Comparison of ENCODE assay signal across 8 cellular contexts in the genomic region with DNA sequence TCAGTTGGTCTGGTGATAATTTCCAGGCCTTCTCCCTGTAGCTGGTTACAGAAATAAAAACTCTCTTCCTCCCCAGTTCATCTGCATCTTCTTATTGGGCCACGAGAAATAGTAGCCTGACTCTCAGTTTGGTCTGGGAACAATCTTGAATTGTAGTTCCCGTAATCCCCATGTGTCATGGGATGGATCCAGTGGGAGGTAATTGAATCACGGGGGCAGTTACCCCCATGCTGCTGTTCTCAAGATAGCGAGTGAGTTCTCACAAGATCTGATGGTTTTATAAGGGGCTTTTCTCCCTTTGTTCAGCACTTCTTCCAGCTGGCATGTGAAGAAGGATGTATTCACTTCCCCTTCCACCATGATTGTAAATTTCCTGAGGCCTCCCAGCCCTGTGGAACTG. TPM values are rescaled to one million over a fixed set of nuclear protein-coding genes. Genes with fewer than 3 reads are reported as not detected.
DNase-seq lines count a peak whose midpoint lies in the region; ATAC-seq and TF ChIP-seq lines count a peak whose summit lies in the region.
"Not testable (repeated sequence)": the region's sequence is repeated elsewhere in the genome, so short reads cannot be mapped to it uniquely, and the experiment has no call there.
"Had no signal": no experiment of that assay in that cellular context is flagged by ENCODE, and none has a peak within 500 bp of the region (broad histone marks: within the 10 kb centered on the region; RNA-seq: fewer than 3 reads in every experiment).

No MANE protein-coding gene starts in this region.

- intact Hi-C loops in activated CD4-positive, alpha-beta T cell treated with anti-CD3 and anti-CD28 coated beads, Interleukin-2, amount 10 ng/mL, durations not matched to agents 24 days and 14 days (cut with micrococcal nuclease): not testable (repeated sequence)

- peak; percentile 35 for DNase-seq in KBM-7
- DNase-seq in SK-MEL-5 (ENCODE audit: low read depth, low spot score): peak; percentile 80
- DNase-seq in activated CD4-positive, alpha-beta T cell treated with anti-CD3 and anti-CD28 coated beads, Interleukin-2, amount 10 ng/mL, durations not matched to agents 24 days and 14 days; activated CD8-positive, alpha-beta memory T cell treated with anti-CD3 and anti-CD28 coated beads, Interleukin-2, amount 10 ng/mL, durations not matched to agents 7 days and 5 days; activated naive CD4-positive, alpha-beta T cell treated with anti-CD3 and anti-CD28 coated beads, Interleukin-2, amount 10 ng/mL, durations not matched to agents 7 days and 5 days; endothelial cell (ENCODE audit: low spot score); natural killer cell treated with Interleukin-12 subunit alpha and Interleukin-12 subunit beta and Interleukin-15 and Interleukin-18, amount 100 ng/mL, for 72 hours (ENCODE audit: low spot score): not testable (repeated sequence)

- peak overlapping the region; percentile 57 for H3K4me3 Mint-ChIP-seq in activated CD4-positive, alpha-beta T cell treated with anti-CD3 and anti-CD28 coated beads, Interleukin-2, amount 10 ng/mL, durations not matched to agents 24 days and 14 days
- not testable (repeated sequence) for H3K4me3 Mint-ChIP-seq in activated CD8-positive, alpha-beta memory T cell treated with anti-CD3 and anti-CD28 coated beads, Interleukin-2, amount 10 ng/mL, durations not matched to agents 7 days and 5 days; activated naive CD4-positive, alpha-beta T cell treated with anti-CD3 and anti-CD28 coated beads, Interleukin-2, amount 10 ng/mL, durations not matched to agents 7 days and 5 days; endothelial cell (ENCODE audit: unreplicated experiment)
- peak overlapping the region; percentile 4 for H3K4me3 Mint-ChIP-seq in natural killer cell treated with Interleukin-12 subunit alpha and Interleukin-12 subunit beta and Interleukin-15 and Interleukin-18, amount 100 ng/mL, for 72 hours

- not testable (repeated sequence) for H3K27me3 Mint-ChIP-seq in activated CD4-positive, alpha-beta T cell treated with anti-CD3 and anti-CD28 coated beads, Interleukin-2, amount 10 ng/mL, durations not matched to agents 24 days and 14 days; activated CD8-positive, alpha-beta memory T cell treated with anti-CD3 and anti-CD28 coated beads, Interleukin-2, amount 10 ng/mL, durations not matched to agents 7 days and 5 days; activated naive CD4-positive, alpha-beta T cell treated with anti-CD3 and anti-CD28 coated beads, Interleukin-2, amount 10 ng/mL, durations not matched to agents 7 days and 5 days; endothelial cell (ENCODE audit: unreplicated experiment); natural killer cell treated with Interleukin-12 subunit alpha and Interleukin-12 subunit beta and Interleukin-15 and Interleukin-18, amount 100 ng/mL, for 72 hours

- H3K9me3 Mint-ChIP-seq in activated CD4-positive, alpha-beta T cell treated with anti-CD3 and anti-CD28 coated beads, Interleukin-2, amount 10 ng/mL, durations not matched to agents 24 days and 14 days: peaks cover 13% of the 10 kb centered on the region
- H3K9me3 Mint-ChIP-seq in activated CD8-positive, alpha-beta memory T cell treated with anti-CD3 and anti-CD28 coated beads, Interleukin-2, amount 10 ng/mL, durations not matched to agents 7 days and 5 days (ENCODE audit: low read depth); activated naive CD4-positive, alpha-beta T cell treated with anti-CD3 and anti-CD28 coated beads, Interleukin-2, amount 10 ng/mL, durations not matched to agents 7 days and 5 days; endothelial cell (ENCODE audit: unreplicated experiment); natural killer cell treated with Interleukin-12 subunit alpha and Interleukin-12 subunit beta and Interleukin-15 and Interleukin-18, amount 100 ng/mL, for 72 hours: not testable (repeated sequence)

- H3K36me3 Mint-ChIP-seq in activated CD4-positive, alpha-beta T cell treated with anti-CD3 and anti-CD28 coated beads, Interleukin-2, amount 10 ng/mL, durations not matched to agents 24 days and 14 days (ENCODE audit: low read depth): peaks cover 35% of the 10 kb centered on the region
- H3K36me3 Mint-ChIP-seq in activated CD8-positive, alpha-beta memory T cell treated with anti-CD3 and anti-CD28 coated beads, Interleukin-2, amount 10 ng/mL, durations not matched to agents 7 days and 5 days: peaks cover 41% of the 10 kb centered on the region
- H3K36me3 Mint-ChIP-seq in activated naive CD4-positive, alpha-beta T cell treated with anti-CD3 and anti-CD28 coated beads, Interleukin-2, amount 10 ng/mL, durations not matched to agents 7 days and 5 days: peaks cover 13% of the 10 kb centered on the region
- H3K36me3 Mint-ChIP-seq in endothelial cell (ENCODE audit: low read depth, unreplicated experiment): peaks cover 34% of the 10 kb centered on the region
- peaks cover 11% of the 10 kb centered on the region for H3K36me3 Mint-ChIP-seq in natural killer cell treated with Interleukin-12 subunit alpha and Interleukin-12 subunit beta and Interleukin-15 and Interleukin-18, amount 100 ng/mL, for 72 hours

- CTCF ChIA-PET in activated CD8-positive, alpha-beta memory T cell treated with anti-CD3 and anti-CD28 coated beads, Interleukin-2, amount 10 ng/mL, durations not matched to agents 7 days and 5 days (lab: Charles Lee); activated naive CD4-positive, alpha-beta T cell treated with anti-CD3 and anti-CD28 coated beads, Interleukin-2, amount 10 ng/mL, durations not matched to agents 7 days and 5 days (lab: Charles Lee): not testable (repeated sequence)

- in situ Hi-C loops in KBM-7 (cut with MboI; ENCODE audit: low pct_unique_long_range_greater_than_20kb, low sequenced_read_pairs); SK-MEL-5 (cut with HindIII; ENCODE audit: low pct_unique_long_range_greater_than_20kb, low sequenced_read_pairs): not testable (repeated sequence)

- H3K4me1 Mint-ChIP-seq in activated CD4-positive, alpha-beta T cell treated with anti-CD3 and anti-CD28 coated beads, Interleukin-2, amount 10 ng/mL, durations not matched to agents 24 days and 14 days: peaks cover 23% of the 10 kb centered on the region
- peaks cover 31% of the 10 kb centered on the region for H3K4me1 Mint-ChIP-seq in activated CD8-positive, alpha-beta memory T cell treated with anti-CD3 and anti-CD28 coated beads, Interleukin-2, amount 10 ng/mL, durations not matched to agents 7 days and 5 days
- H3K4me1 Mint-ChIP-seq in activated naive CD4-positive, alpha-beta T cell treated with anti-CD3 and anti-CD28 coated beads, Interleukin-2, amount 10 ng/mL, durations not matched to agents 7 days and 5 days: peaks cover 34% of the 10 kb centered on the region
- H3K4me1 Mint-ChIP-seq in endothelial cell (ENCODE audit: unreplicated experiment): peaks cover 11% of the 10 kb centered on the region
- H3K4me1 Mint-ChIP-seq in natural killer cell treated with Interleukin-12 subunit alpha and Interleukin-12 subunit beta and Interleukin-15 and Interleukin-18, amount 100 ng/mL, for 72 hours (ENCODE audit: low read depth in 2 of 2): peaks cover 9 to 20% of the 10 kb centered on the region in 2 donors

- ATAC-seq in activated CD8-positive, alpha-beta memory T cell treated with anti-CD3 and anti-CD28 coated beads, Interleukin-2, amount 10 ng/mL, durations not matched to agents 7 days and 5 days; natural killer cell treated with Interleukin-12 subunit alpha and Interleukin-12 subunit beta and Interleukin-15 and Interleukin-18, amount 100 ng/mL, for 72 hours: not testable (repeated sequence)

- not testable (repeated sequence) for TF ChIP-seq CTCF in endothelial cell (IDR thresholded peaks at IDR 0.05; ENCODE audit: unreplicated experiment)

- peak overlapping the region; percentile 92 for H3K27ac Mint-ChIP-seq in activated CD4-positive, alpha-beta T cell treated with anti-CD3 and anti-CD28 coated beads, Interleukin-2, amount 10 ng/mL, durations not matched to agents 24 days and 14 days
- H3K27ac Mint-ChIP-seq in activated CD8-positive, alpha-beta memory T cell treated with anti-CD3 and anti-CD28 coated beads, Interleukin-2, amount 10 ng/mL, durations not matched to agents 7 days and 5 days: peak overlapping the region; percentile 94
- peak overlapping the region; percentile 72 for H3K27ac Mint-ChIP-seq in activated naive CD4-positive, alpha-beta T cell treated with anti-CD3 and anti-CD28 coated beads, Interleukin-2, amount 10 ng/mL, durations not matched to agents 7 days and 5 days
- H3K27ac Mint-ChIP-seq in endothelial cell (ENCODE audit: unreplicated experiment): peak overlapping the region; percentile 86
- peak overlapping the region in 1 of 2 donors; percentile 89 for H3K27ac Mint-ChIP-seq in natural killer cell treated with Interleukin-12 subunit alpha and Interleukin-12 subunit beta and Interleukin-15 and Interleukin-18, amount 100 ng/mL, for 72 hours

RNA-seq across cellular contexts. Expression of gene TEX30, which starts 7.0 kb away (rescaled TPM):
- 41.9 and 48.4 TPM in 2 replicates for total RNA-seq in SK-MEL-5 (2014; rRNA removed; shearing (Covaris generic))
- polyA plus RNA-seq in SK-MEL-5 (2015; cell fraction: cytosol; rRNA removed): 23.0 and 27.1 TPM in 2 replicates
- 15.5 and 22.7 TPM in 2 replicates for polyA plus RNA-seq in SK-MEL-5 (2015; cell fraction: nucleus; rRNA removed)
- 55.4 and 65.6 TPM in 2 replicates for total RNA-seq in activated CD4-positive, alpha-beta T cell treated with anti-CD3 and anti-CD28 coated beads, Interleukin-2, amount 10 ng/mL, durations not matched to agents 24 days and 14 days
- total RNA-seq in activated CD8-positive, alpha-beta memory T cell treated with anti-CD3 and anti-CD28 coated beads, Interleukin-2, amount 10 ng/mL, durations not matched to agents 7 days and 5 days: 10 to 100 TPM; 32.4 to 69.5 TPM
- 10.5 TPM for total RNA-seq in endothelial cell (ENCODE audit: unreplicated experiment)
- 10 to 100 TPM; 23.3 to 29.1 TPM for total RNA-seq in natural killer cell treated with Interleukin-12 subunit alpha and Interleukin-12 subunit beta and Interleukin-15 and Interleukin-18, amount 100 ng/mL, for 72 hours

RNA-seq across cellular contexts. Expression of gene POGLUT2, which starts 18.1 kb away (rescaled TPM):
- total RNA-seq in SK-MEL-5 (2014; rRNA removed; shearing (Covaris generic)): not detected in 2 replicates
- polyA plus RNA-seq in SK-MEL-5 (2015; cell fraction: cytosol; rRNA removed): not detected in 2 replicates
- polyA plus RNA-seq in SK-MEL-5 (2015; cell fraction: nucleus; rRNA removed): not detected in 2 replicates
- total RNA-seq in activated CD4-positive, alpha-beta T cell treated with anti-CD3 and anti-CD28 coated beads, Interleukin-2, amount 10 ng/mL, durations not matched to agents 24 days and 14 days: 13.2 and 15.6 TPM in 2 replicates
- total RNA-seq in activated CD8-positive, alpha-beta memory T cell treated with anti-CD3 and anti-CD28 coated beads, Interleukin-2, amount 10 ng/mL, durations not matched to agents 7 days and 5 days: 10 to 100 TPM; 11.1 to 21.6 TPM
- total RNA-seq in endothelial cell (ENCODE audit: unreplicated experiment): 15.2 TPM
- total RNA-seq in natural killer cell treated with Interleukin-12 subunit alpha and Interleukin-12 subunit beta and Interleukin-15 and Interleukin-18, amount 100 ng/mL, for 72 hours: 1 to 10 TPM; 5.4 to 5.5 TPM
- total RNA-seq: CD4-positive, alpha-beta T cell had no signal

RNA-seq across cellular contexts. Expression of gene BIVM, which starts 18.3 kb away (rescaled TPM):
- total RNA-seq in SK-MEL-5 (2014; rRNA removed; shearing (Covaris generic)): 15.5 and 17.2 TPM in 2 replicates
- 10.5 and 10.8 TPM in 2 replicates for polyA plus RNA-seq in SK-MEL-5 (2015; cell fraction: cytosol; rRNA removed)
- 36.7 and 48.3 TPM in 2 replicates for polyA plus RNA-seq in SK-MEL-5 (2015; cell fraction: nucleus; rRNA removed)
- 26.5 and 34.9 TPM in 2 replicates for total RNA-seq in activated CD4-positive, alpha-beta T cell treated with anti-CD3 and anti-CD28 coated beads, Interleukin-2, amount 10 ng/mL, durations not matched to agents 24 days and 14 days
- total RNA-seq in activated CD8-positive, alpha-beta memory T cell treated with anti-CD3 and anti-CD28 coated beads, Interleukin-2, amount 10 ng/mL, durations not matched to agents 7 days and 5 days: 10 to 100 TPM; 29.3 to 42.3 TPM
- 16.6 TPM for total RNA-seq in endothelial cell (ENCODE audit: unreplicated experiment)
- total RNA-seq in natural killer cell treated with Interleukin-12 subunit alpha and Interleukin-12 subunit beta and Interleukin-15 and Interleukin-18, amount 100 ng/mL, for 72 hours: 10 to 100 TPM; 14.5 to 23.4 TPM
